1 cellular context compared by ENCODE assay signal in the genomic region with DNA sequence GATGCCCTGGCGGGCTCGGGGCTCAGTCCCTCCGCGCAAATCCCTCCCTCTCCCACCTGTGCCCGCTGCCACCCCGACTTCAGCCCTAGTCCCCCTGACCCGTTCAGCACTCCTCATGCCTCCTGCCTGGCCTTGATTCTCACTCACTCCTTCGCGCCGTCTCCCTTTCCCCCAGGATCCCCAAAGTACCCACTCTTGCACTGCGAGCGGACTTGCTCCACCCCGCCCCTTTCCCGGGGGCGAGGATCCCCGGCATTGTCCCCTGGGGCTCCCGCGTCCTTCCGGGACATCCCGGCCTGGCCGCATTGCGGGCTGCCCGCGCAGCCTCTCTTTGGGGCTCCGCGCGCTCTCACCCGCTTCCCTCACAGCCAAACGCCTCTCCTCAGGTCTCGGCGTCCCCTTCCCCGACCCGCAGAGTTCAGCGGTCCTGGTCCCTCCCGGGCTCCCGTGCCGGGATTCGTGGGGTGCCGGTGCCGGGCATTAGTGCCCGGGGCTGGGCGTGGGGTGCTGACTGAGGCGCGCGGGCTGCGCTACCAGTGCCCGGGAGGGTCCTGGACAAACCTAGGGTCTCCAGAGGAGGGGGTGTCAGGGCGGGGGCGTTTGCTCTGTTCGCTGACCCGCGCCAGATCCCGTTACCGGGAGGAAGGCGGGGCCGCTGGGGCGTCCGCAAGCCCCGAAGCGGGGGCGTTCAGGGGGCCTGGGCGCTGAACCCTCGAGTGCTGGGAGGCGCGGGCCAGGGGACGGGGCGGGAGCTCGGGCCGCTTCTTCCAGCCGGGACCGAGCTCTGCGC.
TF ChIP-seq lines count a peak whose summit lies in the region.

No MANE protein-coding gene starts in this region.

TF ChIP-seq in HepG2, 621 proteins besides CTCF, POLR2A, EP300 and RAD21 (continued from another document and continues in another):
- TF ChIP-seq, protein P1, sequence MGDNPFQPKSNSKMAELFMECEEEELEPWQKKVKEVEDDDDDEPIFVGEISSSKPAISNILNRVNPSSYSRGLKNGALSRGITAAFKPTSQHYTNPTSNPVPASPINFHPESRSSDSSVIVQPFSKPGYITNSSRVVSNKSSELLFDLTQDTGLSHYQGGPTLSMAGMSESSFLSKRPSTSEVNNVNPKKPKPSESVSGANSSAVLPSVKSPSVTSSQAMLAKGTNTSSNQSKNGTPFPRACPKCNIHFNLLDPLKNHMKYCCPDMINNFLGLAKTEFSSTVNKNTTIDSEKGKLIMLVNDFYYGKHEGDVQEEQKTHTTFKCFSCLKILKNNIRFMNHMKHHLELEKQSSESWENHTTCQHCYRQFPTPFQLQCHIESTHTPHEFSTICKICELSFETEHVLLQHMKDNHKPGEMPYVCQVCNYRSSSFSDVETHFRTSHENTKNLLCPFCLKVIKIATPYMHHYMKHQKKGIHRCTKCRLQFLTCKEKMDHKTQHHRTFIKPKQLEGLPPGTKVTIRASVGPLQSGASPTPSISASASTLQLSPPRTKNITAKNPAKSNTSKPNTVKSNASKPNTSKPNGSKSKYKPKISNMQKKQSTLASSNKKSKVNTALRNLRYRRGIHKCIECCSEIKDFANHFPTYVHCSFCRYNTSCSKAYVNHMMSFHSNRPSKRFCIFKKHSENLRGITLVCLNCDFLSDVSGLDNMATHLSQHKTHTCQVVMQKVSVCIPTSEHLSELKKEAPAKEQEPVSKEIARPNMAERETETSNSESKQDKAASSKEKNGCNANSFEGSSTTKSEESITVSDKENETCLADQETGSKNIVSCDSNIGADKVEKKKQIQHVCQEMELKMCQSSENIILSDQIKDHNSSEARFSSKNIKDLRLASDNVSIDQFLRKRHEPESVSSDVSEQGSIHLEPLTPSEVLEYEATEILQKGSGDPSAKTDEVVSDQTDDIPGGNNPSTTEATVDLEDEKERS (CRISPR knock-in tag; IDR thresholded peaks at IDR 0.05) = no peak
- TF ChIP-seq ONECUT2 (CRISPR knock-in tag; IDR thresholded peaks at IDR 0.05) = no peak
- TF ChIP-seq, protein P2, sequence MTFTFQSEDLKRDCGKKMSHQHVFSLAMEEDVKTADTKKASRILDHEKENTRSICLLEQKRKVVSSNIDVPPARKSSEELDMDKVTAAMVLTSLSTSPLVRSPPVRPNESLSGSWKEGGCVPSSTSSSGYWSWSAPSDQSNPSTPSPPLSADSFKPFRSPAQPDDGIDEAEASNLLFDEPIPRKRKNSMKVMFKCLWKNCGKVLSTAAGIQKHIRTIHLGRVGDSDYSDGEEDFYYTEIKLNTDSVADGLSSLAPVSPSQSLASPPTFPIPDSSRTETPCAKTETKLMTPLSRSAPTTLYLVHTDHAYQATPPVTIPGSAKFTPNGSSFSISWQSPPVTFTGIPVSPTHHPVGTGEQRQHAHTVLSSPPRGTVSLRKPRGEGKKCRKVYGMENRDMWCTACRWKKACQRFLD (CRISPR knock-in tag; IDR thresholded peaks at IDR 0.05; ENCODE audit: borderline replicate concordance) = peak; percentile 71; the same call in 1 of the 2 replicates
- no peak for TF ChIP-seq ARNTL (CRISPR knock-in tag; IDR thresholded peaks at IDR 0.05)
- TF ChIP-seq ZNF746 (CRISPR knock-in tag; IDR thresholded peaks at IDR 0.05) = no peak
- TF ChIP-seq CBFB (CRISPR knock-in tag; IDR thresholded peaks at IDR 0.05) = no peak
- no peak for TF ChIP-seq JUND (CRISPR knock-in tag; IDR thresholded peaks at IDR 0.05)
- TF ChIP-seq BCL6 (CRISPR knock-in tag; IDR thresholded peaks at IDR 0.05) = no peak
- no peak for TF ChIP-seq NFYB (CRISPR knock-in tag; IDR thresholded peaks at IDR 0.05)
- TF ChIP-seq, protein P3, sequence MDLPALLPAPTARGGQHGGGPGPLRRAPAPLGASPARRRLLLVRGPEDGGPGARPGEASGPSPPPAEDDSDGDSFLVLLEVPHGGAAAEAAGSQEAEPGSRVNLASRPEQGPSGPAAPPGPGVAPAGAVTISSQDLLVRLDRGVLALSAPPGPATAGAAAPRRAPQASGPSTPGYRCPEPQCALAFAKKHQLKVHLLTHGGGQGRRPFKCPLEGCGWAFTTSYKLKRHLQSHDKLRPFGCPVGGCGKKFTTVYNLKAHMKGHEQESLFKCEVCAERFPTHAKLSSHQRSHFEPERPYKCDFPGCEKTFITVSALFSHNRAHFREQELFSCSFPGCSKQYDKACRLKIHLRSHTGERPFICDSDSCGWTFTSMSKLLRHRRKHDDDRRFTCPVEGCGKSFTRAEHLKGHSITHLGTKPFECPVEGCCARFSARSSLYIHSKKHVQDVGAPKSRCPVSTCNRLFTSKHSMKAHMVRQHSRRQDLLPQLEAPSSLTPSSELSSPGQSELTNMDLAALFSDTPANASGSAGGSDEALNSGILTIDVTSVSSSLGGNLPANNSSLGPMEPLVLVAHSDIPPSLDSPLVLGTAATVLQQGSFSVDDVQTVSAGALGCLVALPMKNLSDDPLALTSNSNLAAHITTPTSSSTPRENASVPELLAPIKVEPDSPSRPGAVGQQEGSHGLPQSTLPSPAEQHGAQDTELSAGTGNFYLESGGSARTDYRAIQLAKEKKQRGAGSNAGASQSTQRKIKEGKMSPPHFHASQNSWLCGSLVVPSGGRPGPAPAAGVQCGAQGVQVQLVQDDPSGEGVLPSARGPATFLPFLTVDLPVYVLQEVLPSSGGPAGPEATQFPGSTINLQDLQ (CRISPR knock-in tag; IDR thresholded peaks at IDR 0.05) = no peak
- 0 out of 2 replicates have a peak, but pooled peaks have one; percentile 19 for TF ChIP-seq CBX2 (IDR thresholded peaks at IDR 0.05; ENCODE audit: low read depth, low read length)
- TF ChIP-seq CBX2 (CRISPR knock-in tag; IDR thresholded peaks at IDR 0.05; ENCODE audit: low read depth) = no peak
- no peak for TF ChIP-seq NAIF1 (CRISPR knock-in tag; IDR thresholded peaks at IDR 0.05; ENCODE audit: borderline replicate concordance)
- TF ChIP-seq MIER2 (CRISPR knock-in tag; IDR thresholded peaks at IDR 0.05) = no peak
- no peak for TF ChIP-seq SMAD1 (CRISPR knock-in tag; IDR thresholded peaks at IDR 0.05; ENCODE audit: borderline replicate concordance, low read depth)
- TF ChIP-seq, protein P4, sequence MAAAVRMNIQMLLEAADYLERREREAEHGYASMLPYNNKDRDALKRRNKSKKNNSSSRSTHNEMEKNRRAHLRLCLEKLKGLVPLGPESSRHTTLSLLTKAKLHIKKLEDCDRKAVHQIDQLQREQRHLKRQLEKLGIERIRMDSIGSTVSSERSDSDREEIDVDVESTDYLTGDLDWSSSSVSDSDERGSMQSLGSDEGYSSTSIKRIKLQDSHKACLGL (CRISPR knock-in tag; IDR thresholded peaks at IDR 0.05) = no peak
- no peak for TF ChIP-seq ISX (CRISPR knock-in tag; conservative IDR thresholded peaks at IDR 0.05)
- no peak for TF ChIP-seq ZNF776 (CRISPR knock-in tag; IDR thresholded peaks at IDR 0.05)
- TF ChIP-seq FOXC1 (CRISPR knock-in tag; IDR thresholded peaks at IDR 0.05; ENCODE audit: borderline replicate concordance) = no peak; the same call in 1 of the 2 replicates
- TF ChIP-seq, protein P5, sequence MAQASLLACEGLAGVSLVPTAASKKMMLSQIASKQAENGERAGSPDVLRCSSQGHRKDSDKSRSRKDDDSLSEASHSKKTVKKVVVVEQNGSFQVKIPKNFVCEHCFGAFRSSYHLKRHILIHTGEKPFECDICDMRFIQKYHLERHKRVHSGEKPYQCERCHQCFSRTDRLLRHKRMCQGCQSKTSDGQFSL (CRISPR knock-in tag; IDR thresholded peaks at IDR 0.05) = no peak
- TF ChIP-seq, protein P6, sequence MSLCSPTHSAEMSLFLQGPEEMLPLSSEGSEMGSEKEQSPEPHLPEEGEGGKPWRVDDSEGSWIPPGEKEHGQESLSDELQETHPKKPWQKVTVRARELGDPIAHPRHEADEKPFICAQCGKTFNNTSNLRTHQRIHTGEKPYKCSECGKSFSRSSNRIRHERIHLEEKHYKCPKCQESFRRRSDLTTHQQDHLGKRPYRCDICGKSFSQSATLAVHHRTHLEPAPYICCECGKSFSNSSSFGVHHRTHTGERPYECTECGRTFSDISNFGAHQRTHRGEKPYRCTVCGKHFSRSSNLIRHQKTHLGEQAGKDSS (CRISPR knock-in tag; IDR thresholded peaks at IDR 0.05; ENCODE audit: borderline replicate concordance, low read depth) = no peak
- no peak for TF ChIP-seq GATAD1 (CRISPR knock-in tag; IDR thresholded peaks at IDR 0.05)
- no peak for TF ChIP-seq ELF3 (CRISPR knock-in tag; IDR thresholded peaks at IDR 0.05)
- no peak for TF ChIP-seq ZNF205 (CRISPR knock-in tag; IDR thresholded peaks at IDR 0.05)
- no peak for TF ChIP-seq ZNF761 (CRISPR knock-in tag; conservative IDR thresholded peaks at IDR 0.05)
- TF ChIP-seq, protein P7, sequence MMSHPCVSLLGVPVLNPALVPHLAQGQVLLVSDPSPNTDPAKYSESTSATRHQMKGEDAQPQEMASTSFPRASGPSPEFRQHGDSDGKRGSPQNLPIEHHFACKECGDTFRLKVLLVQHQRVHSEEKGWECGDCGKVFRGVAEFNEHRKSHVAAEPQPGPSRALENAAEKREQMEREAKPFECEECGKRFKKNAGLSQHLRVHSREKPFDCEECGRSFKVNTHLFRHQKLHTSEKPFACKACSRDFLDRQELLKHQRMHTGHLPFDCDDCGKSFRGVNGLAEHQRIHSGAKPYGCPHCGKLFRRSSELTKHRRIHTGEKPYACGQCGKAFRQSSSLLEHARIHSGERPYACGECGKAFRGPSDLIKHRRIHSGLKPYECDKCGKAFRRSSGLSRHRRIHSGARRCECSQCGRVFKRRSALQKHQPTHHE (CRISPR knock-in tag; IDR thresholded peaks at IDR 0.05; ENCODE audit: borderline replicate concordance) = no peak
- TF ChIP-seq, protein P8, sequence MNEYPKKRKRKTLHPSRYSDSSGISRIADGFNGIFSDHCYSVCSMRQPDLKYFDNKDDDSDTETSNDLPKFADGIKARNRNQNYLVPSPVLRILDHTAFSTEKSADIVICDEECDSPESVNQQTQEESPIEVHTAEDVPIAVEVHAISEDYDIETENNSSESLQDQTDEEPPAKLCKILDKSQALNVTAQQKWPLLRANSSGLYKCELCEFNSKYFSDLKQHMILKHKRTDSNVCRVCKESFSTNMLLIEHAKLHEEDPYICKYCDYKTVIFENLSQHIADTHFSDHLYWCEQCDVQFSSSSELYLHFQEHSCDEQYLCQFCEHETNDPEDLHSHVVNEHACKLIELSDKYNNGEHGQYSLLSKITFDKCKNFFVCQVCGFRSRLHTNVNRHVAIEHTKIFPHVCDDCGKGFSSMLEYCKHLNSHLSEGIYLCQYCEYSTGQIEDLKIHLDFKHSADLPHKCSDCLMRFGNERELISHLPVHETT (CRISPR knock-in tag; conservative IDR thresholded peaks at IDR 0.05) = no peak
- TF ChIP-seq ZNF451 (CRISPR knock-in tag; IDR thresholded peaks at IDR 0.05) = no peak
- no peak for TF ChIP-seq ZNF225 (CRISPR knock-in tag; IDR thresholded peaks at IDR 0.05)
- TF ChIP-seq YY1 (IDR thresholded peaks at IDR 0.05; ENCODE audit: insufficient read depth, insufficient replicate concordance, low read depth, low read length) = no peak
- no peak for TF ChIP-seq ZNF660 (CRISPR knock-in tag; IDR thresholded peaks at IDR 0.05; ENCODE audit: borderline replicate concordance, low read depth)
- no peak for TF ChIP-seq ZNF839 (CRISPR knock-in tag; IDR thresholded peaks at IDR 0.05; ENCODE audit: borderline replicate concordance)
- TF ChIP-seq HES4 (CRISPR knock-in tag; IDR thresholded peaks at IDR 0.05; ENCODE audit: borderline replicate concordance) = no peak
- TF ChIP-seq, protein P9, sequence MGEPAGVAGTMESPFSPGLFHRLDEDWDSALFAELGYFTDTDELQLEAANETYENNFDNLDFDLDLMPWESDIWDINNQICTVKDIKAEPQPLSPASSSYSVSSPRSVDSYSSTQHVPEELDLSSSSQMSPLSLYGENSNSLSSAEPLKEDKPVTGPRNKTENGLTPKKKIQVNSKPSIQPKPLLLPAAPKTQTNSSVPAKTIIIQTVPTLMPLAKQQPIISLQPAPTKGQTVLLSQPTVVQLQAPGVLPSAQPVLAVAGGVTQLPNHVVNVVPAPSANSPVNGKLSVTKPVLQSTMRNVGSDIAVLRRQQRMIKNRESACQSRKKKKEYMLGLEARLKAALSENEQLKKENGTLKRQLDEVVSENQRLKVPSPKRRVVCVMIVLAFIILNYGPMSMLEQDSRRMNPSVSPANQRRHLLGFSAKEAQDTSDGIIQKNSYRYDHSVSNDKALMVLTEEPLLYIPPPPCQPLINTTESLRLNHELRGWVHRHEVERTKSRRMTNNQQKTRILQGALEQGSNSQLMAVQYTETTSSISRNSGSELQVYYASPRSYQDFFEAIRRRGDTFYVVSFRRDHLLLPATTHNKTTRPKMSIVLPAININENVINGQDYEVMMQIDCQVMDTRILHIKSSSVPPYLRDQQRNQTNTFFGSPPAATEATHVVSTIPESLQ (CRISPR knock-in tag; conservative IDR thresholded peaks at IDR 0.05) = no peak
- TF ChIP-seq BRD4 (CRISPR knock-in tag; IDR thresholded peaks at IDR 0.05) = no peak
- no peak for TF ChIP-seq TRIM24 (CRISPR knock-in tag; IDR thresholded peaks at IDR 0.05)
- no peak for TF ChIP-seq NFYC (CRISPR knock-in tag; IDR thresholded peaks at IDR 0.05)
- TF ChIP-seq, protein P10, sequence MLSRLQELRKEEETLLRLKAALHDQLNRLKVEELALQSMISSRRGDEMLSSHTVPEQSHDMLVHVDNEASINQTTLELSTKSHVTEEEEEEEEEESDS (CRISPR knock-in tag; IDR thresholded peaks at IDR 0.05; ENCODE audit: borderline replicate concordance) = no peak
- no peak for TF ChIP-seq EEA1 (CRISPR knock-in tag; IDR thresholded peaks at IDR 0.05; ENCODE audit: borderline replicate concordance)
- TF ChIP-seq ZNF777 (CRISPR knock-in tag; IDR thresholded peaks at IDR 0.05) = peak; percentile 13; the same call in 1 of the 2 replicates
- no peak for TF ChIP-seq POGZ (CRISPR knock-in tag; IDR thresholded peaks at IDR 0.05)
- TF ChIP-seq, protein P11, sequence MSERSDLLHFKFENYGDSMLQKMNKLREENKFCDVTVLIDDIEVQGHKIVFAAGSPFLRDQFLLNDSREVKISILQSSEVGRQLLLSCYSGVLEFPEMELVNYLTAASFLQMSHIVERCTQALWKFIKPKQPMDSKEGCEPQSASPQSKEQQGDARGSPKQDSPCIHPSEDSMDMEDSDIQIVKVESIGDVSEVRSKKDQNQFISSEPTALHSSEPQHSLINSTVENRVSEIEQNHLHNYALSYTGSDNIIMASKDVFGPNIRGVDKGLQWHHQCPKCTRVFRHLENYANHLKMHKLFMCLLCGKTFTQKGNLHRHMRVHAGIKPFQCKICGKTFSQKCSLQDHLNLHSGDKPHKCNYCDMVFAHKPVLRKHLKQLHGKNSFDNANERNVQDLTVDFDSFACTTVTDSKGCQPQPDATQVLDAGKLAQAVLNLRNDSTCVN (CRISPR knock-in tag; IDR thresholded peaks at IDR 0.05; ENCODE audit: borderline replicate concordance) = no peak
